In the genomic region with DNA sequence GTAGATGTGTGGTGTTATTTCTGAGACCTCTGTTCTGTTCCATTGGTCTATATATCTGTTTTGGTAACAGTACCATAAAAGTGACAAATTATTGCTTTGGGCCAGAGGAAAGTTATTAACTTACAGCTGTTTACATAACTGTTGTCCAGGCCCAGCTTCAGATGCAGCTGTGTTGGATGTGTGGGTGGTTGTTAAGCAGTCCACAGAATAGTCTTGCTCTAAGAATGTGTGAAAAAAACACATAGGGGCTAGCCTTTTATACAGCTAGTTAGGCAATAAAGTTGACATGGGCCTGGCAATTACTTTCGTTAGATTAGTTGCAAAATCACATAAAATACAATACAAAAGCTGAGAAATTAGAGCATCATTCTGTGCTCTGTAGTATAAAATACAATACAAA, we compare ENCODE assay signal across 27 cellular contexts. TPM values are rescaled to one million over a fixed set of nuclear protein-coding genes. Genes with fewer than 3 reads are reported as not detected.
DNase-seq lines count a peak whose midpoint lies in the region; ATAC-seq and TF ChIP-seq lines count a peak whose summit lies in the region.
"Had no signal": no experiment of that assay in that cellular context is flagged by ENCODE, and none has a peak within 500 bp of the region (broad histone marks: within the 10 kb centered on the region; RNA-seq: fewer than 3 reads in every experiment).

No MANE protein-coding gene starts in this region.

- H3K36me3 ChIP-seq in CD4-positive, alpha-beta memory T cell (ENCODE audit: insufficient read depth, low read length): peaks cover 26% of the 10 kb centered on the region
- peaks cover 2 to 84% of the 10 kb centered on the region in 2 donors for H3K36me3 ChIP-seq in gastroesophageal sphincter

- intact Hi-C loops in CD4-positive, alpha-beta memory T cell (cut with micrococcal nuclease): loop anchor here (10.0 kb wide), 1 partner anchor 222 kb away; no protein-coding TSS in a partner anchor
- intact Hi-C loops in sciatic nerve (cut with DNase I): no loop called here

- no peak overlapping the region for H3K27ac ChIP-seq in CD4-positive, alpha-beta memory T cell (ENCODE audit: low read depth, low read length)
- peak overlapping the region in 3 of 4 donors; percentile 14 to 41 (median 38) for H3K27ac ChIP-seq in gastroesophageal sphincter
- H3K27ac ChIP-seq: psoas muscle, skin epidermis, vagina had no signal

- peak overlapping the region in 1 of 8 donors; percentile 52 for H3K4me3 Mint-ChIP-seq in CD4-positive, alpha-beta memory T cell
- H3K4me3 Mint-ChIP-seq in T-helper 17 cell: no peak overlapping the region
- no peak overlapping the region for H3K4me3 Mint-ChIP-seq in stimulated activated memory B cell treated with anti-CD40 and anti-IgM and Interleukin-4, amounts not matched to agents 10 μg/mL and 1 μg/mL and 100 μg/mL, for 72 hours
- H3K4me3 Mint-ChIP-seq: B cell, brain had no signal

- H3K27me3 ChIP-seq in CD4-positive, alpha-beta memory T cell (ENCODE audit: insufficient read depth, low read length): no peaks in the 10 kb centered on the region
- no peaks in the 10 kb centered on the region for H3K27me3 ChIP-seq in gastroesophageal sphincter
- H3K27me3 ChIP-seq: neutrophil, testis, vagina had no signal

- DNase-seq in CD4-positive, alpha-beta memory T cell: no peak
- DNase-seq in T-helper 17 cell: no peak
- DNase-seq in sciatic nerve (ENCODE audit: low spot score): no peak
- no peak for DNase-seq in CD1c-positive myeloid dendritic cell (ENCODE audit: extremely low spot score)
- DNase-seq in stimulated activated CD4-positive, alpha-beta T cell treated with anti-CD3 and anti-CD28 coated beads, Interleukin-4, amount 100 ng/mL, for 4 hours: no peak
- DNase-seq: activated CD4-positive, alpha-beta T cell treated with anti-CD3 and anti-CD28 coated beads, Interleukin-2, amount 50 U/mL, for 1 hour; activated CD4-positive, CD25-positive, alpha-beta regulatory T cell; activated T-cell treated with anti-CD3 and anti-CD28 coated beads, Interleukin-2, amount 50 U/mL, for 48 hours; DMS153; mesenchymal stem cell; NCI-H1436 treated with DMSO at 0.1 percent for 48 hours; NCI-H2081 treated with DMSO at 0.1 percent for 48 hours; NCI-H2227 treated with DMSO at 0.1 percent for 48 hours; NCI-H526; OCI-M1; psoas muscle; stimulated activated naive CD8-positive, alpha-beta T cell treated with anti-CD3 and anti-CD28 coated beads, Interleukin-15, Interleukin-2, amounts not matched to agents 100 U/mL and 50 U/mL, for 24 hours; testis had no signal

- TF ChIP-seq POLR2A in gastroesophageal sphincter (IDR thresholded peaks at IDR 0.05): no peak

- POLR2A ChIA-PET in CD4-positive, alpha-beta memory T cell (lab: Charles Lee; ENCODE audit: partially characterized antibody): no interaction called here

- H3K27ac Mint-ChIP-seq in CD4-positive, alpha-beta memory T cell: peak overlapping the region in 5 of 7 donors; percentile 3 to 83 (median 55)
- peak overlapping the region; percentile 88 for H3K27ac Mint-ChIP-seq in T-helper 17 cell
- H3K27ac Mint-ChIP-seq in stimulated activated memory B cell treated with anti-CD40 and anti-IgM and Interleukin-4, amounts not matched to agents 10 μg/mL and 1 μg/mL and 100 μg/mL, for 72 hours: no peak overlapping the region
- H3K27ac Mint-ChIP-seq: B cell had no signal

- TF ChIP-seq EP300 in gastroesophageal sphincter (IDR thresholded peaks at IDR 0.05): no peak

- H3K4me3 ChIP-seq in CD4-positive, alpha-beta memory T cell (ENCODE audit: low read length in 2 of 2): no peak overlapping the region
- no peak overlapping the region for H3K4me3 ChIP-seq in gastroesophageal sphincter
- H3K4me3 ChIP-seq: psoas muscle, skin epidermis, testis, vagina had no signal

- 38 to 50% methylated on average over 1 of the region's 1 CpG for WGBS in gastroesophageal sphincter (ENCODE audit: low coverage in 1 of 2), 2 donors

- no peak for TF ChIP-seq CTCF in gastroesophageal sphincter (IDR thresholded peaks at IDR 0.05)

- no peak for ATAC-seq in T-helper 17 cell
- ATAC-seq in gastroesophageal sphincter: peak; percentile 50
- ATAC-seq in sciatic nerve: peak; percentile 41
- no peak for ATAC-seq in GM19463 (IDR thresholded peaks at IDR 0.05; ENCODE audit: unreplicated experiment)
- ATAC-seq in stimulated activated memory B cell treated with anti-CD40 and anti-IgM and Interleukin-4, amounts not matched to agents 10 μg/mL and 1 μg/mL and 100 μg/mL, for 72 hours: no peak
- ATAC-seq: left lobe of liver; stimulated activated naive CD8-positive, alpha-beta T cell treated with anti-CD3 and anti-CD28 coated beads, Interleukin-15, Interleukin-2, amounts not matched to agents 100 U/mL and 50 U/mL, for 24 hours had no signal

- H3K36me3 Mint-ChIP-seq in CD4-positive, alpha-beta memory T cell: peaks cover 56 to 70% of the 10 kb centered on the region in 2 donors
- peaks cover 5% of the 10 kb centered on the region for H3K36me3 Mint-ChIP-seq in T-helper 17 cell (ENCODE audit: low read depth)
- H3K36me3 Mint-ChIP-seq in stimulated activated memory B cell treated with anti-CD40 and anti-IgM and Interleukin-4, amounts not matched to agents 10 μg/mL and 1 μg/mL and 100 μg/mL, for 72 hours: peaks cover 77% of the 10 kb centered on the region

- peaks cover 34 to 52% (median 44%) of the 10 kb centered on the region in 4 donors for H3K4me1 Mint-ChIP-seq in CD4-positive, alpha-beta memory T cell
- H3K4me1 Mint-ChIP-seq in T-helper 17 cell: peaks cover 34% of the 10 kb centered on the region
- H3K4me1 Mint-ChIP-seq in stimulated activated memory B cell treated with anti-CD40 and anti-IgM and Interleukin-4, amounts not matched to agents 10 μg/mL and 1 μg/mL and 100 μg/mL, for 72 hours: peaks cover 16% of the 10 kb centered on the region

- H3K9me3 Mint-ChIP-seq in CD4-positive, alpha-beta memory T cell: no peaks in the 10 kb centered on the region
- no peaks in the 10 kb centered on the region for H3K9me3 Mint-ChIP-seq in stimulated activated memory B cell treated with anti-CD40 and anti-IgM and Interleukin-4, amounts not matched to agents 10 μg/mL and 1 μg/mL and 100 μg/mL, for 72 hours
- H3K9me3 Mint-ChIP-seq: brain had no signal

- H3K4me1 ChIP-seq in CD4-positive, alpha-beta memory T cell (ENCODE audit: insufficient read depth, low read length): peaks cover 25% of the 10 kb centered on the region
- peaks cover 0 to 31% (median 4%) of the 10 kb centered on the region in 3 donors for H3K4me1 ChIP-seq in gastroesophageal sphincter
- H3K4me1 ChIP-seq: psoas muscle, testis had no signal

- CTCF ChIA-PET in CD4-positive, alpha-beta memory T cell (lab: Charles Lee; ENCODE audit: partially characterized antibody): no interaction called here

- no peaks in the 10 kb centered on the region for H3K27me3 Mint-ChIP-seq in CD4-positive, alpha-beta memory T cell
- H3K27me3 Mint-ChIP-seq in T-helper 17 cell: no peaks in the 10 kb centered on the region
- no peaks in the 10 kb centered on the region for H3K27me3 Mint-ChIP-seq in stimulated activated memory B cell treated with anti-CD40 and anti-IgM and Interleukin-4, amounts not matched to agents 10 μg/mL and 1 μg/mL and 100 μg/mL, for 72 hours
- H3K27me3 Mint-ChIP-seq: B cell, brain had no signal

- no peaks in the 10 kb centered on the region for H3K9me3 ChIP-seq in CD4-positive, alpha-beta memory T cell (ENCODE audit: control insufficient read depth in 1 of 2, low read length in 2 of 2)
- H3K9me3 ChIP-seq in T-helper 17 cell (ENCODE audit: control insufficient read depth, low read length, poor library complexity, severe bottlenecking) (no peaks in the 10 kb centered on the region), gastroesophageal sphincter (no peaks in the 10 kb centered on the region)
- H3K9me3 ChIP-seq: neutrophil, psoas muscle, testis, vagina had no signal

RNA-seq across cellular contexts. Expression of gene DLD, which starts 31.9 kb away (rescaled TPM):
- total RNA-seq in CD4-positive, alpha-beta memory T cell: 10 to 100 TPM; 42.1 to 51.1 TPM
- polyA plus RNA-seq in CD4-positive, alpha-beta memory T cell: 10 to 100 TPM; 57.8 to 75.9 TPM
- total RNA-seq in T-helper 17 cell (10 to 100 TPM; 49.4 to 64.5 TPM), gastroesophageal sphincter (100 to 1,000 TPM in 3 of 4 donors, 10 to 100 TPM in 1; 79.3 to 246 (median 148) TPM), sciatic nerve (60.9 TPM)

Comparison
In these comparisons a context has a peak if more than half of its experiments do, and no peak if none do; other contexts are left out.
1. ATAC-seq: peak in gastroesophageal sphincter (single experiment) and sciatic nerve (single experiment); none in T-helper 17 cell (single experiment), GM19463 (single experiment) and stimulated activated memory B cell treated with anti-CD40 and anti-IgM and Interleukin-4, amounts not matched to agents 10 μg/mL and 1 μg/mL and 100 μg/mL, for 72 hours (single experiment).